Comparison of ENCODE assay signal across 1 cellular context in the genomic region with DNA sequence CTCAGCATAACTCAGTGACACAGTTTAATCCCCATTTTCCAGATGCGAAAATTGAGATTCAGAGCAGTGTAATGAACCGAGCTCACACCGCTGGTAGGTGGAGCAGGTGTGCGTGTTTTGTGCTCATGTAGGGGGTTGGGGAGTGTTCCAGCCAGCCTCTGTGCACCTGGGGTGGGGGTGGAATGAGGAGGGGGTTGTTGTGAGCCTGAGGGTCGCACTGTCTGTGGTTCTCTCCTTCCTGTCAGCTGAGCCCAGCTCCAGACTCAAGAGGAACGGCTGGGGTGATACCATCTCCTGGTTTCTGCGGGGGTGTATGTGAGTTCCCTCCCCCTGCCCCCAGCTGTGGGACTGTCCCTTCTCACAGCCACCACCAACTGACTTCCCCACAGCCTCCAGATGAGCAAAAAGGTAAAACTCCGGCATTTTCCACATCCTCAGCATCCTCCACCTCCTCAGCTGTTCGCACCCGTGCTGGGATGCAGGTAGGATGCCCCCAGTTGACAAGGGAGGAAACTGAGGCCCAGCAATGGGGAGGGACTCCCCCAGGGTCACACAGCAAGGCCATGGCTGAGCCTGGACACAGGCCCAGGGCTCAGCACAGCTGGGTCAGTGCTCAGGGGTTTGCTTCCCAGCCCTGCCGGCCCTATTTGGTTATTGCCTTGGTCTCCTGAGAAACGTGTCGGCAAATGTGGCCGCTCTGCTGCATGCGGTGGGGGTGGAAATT.
TF ChIP-seq lines count a peak whose summit lies in the region.

No MANE protein-coding gene starts in this region.

TF ChIP-seq in HepG2, 621 proteins besides CTCF, POLR2A, EP300 and RAD21:
- TF ChIP-seq ZNF629 (CRISPR knock-in tag; conservative IDR thresholded peaks at IDR 0.05) (peak; percentile 43; the same call in 1 of the 2 replicates), BHLHE40 (IDR thresholded peaks at IDR 0.05; ENCODE audit: low read length) (peak; percentile 28; the same call in 1 of the 2 replicates)
- TF ChIP-seq, protein P1, sequence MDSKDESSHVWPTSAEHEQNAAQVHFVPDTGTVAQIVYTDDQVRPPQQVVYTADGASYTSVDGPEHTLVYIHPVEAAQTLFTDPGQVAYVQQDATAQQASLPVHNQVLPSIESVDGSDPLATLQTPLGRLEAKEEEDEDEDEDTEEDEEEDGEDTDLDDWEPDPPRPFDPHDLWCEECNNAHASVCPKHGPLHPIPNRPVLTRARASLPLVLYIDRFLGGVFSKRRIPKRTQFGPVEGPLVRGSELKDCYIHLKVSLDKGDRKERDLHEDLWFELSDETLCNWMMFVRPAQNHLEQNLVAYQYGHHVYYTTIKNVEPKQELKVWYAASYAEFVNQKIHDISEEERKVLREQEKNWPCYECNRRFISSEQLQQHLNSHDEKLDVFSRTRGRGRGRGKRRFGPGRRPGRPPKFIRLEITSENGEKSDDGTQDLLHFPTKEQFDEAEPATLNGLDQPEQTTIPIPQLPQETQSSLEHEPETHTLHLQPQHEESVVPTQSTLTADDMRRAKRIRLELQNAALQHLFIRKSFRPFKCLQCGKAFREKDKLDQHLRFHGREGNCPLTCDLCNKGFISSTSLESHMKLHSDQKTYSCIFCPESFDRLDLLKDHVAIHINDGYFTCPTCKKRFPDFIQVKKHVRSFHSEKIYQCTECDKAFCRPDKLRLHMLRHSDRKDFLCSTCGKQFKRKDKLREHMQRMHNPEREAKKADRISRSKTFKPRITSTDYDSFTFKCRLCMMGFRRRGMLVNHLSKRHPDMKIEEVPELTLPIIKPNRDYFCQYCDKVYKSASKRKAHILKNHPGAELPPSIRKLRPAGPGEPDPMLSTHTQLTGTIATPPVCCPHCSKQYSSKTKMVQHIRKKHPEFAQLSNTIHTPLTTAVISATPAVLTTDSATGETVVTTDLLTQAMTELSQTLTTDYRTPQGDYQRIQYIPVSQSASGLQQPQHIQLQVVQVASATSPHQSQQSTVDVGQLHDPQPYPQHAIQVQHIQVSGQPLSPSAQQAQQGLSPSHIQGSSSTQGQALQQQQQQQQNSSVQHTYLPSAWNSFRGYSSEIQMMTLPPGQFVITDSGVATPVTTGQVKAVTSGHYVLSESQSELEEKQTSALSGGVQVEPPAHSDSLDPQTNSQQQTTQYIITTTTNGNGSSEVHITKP (CRISPR knock-in tag; IDR thresholded peaks at IDR 0.05; ENCODE audit: low read depth) = peak; percentile 90
- TF ChIP-seq, protein P2, sequence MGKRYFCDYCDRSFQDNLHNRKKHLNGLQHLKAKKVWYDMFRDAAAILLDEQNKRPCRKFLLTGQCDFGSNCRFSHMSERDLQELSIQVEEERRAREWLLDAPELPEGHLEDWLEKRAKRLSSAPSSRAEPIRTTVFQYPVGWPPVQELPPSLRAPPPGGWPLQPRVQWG (CRISPR knock-in tag; IDR thresholded peaks at IDR 0.05; ENCODE audit: borderline replicate concordance, low read depth) = no peak
